In genomic region chr11:67628710-67629385, GRCh38 we compare ENCODE assay signal across 8 cellular contexts. TPM values are rescaled to one million over a fixed set of nuclear protein-coding genes. Genes with fewer than 3 reads are reported as not detected.
DNase-seq lines count a peak whose midpoint lies in the region; ATAC-seq and TF ChIP-seq lines count a peak whose summit lies in the region.

No MANE protein-coding gene starts in this region.

- H3K27me3 Mint-ChIP-seq in activated naive CD4-positive, alpha-beta T cell treated with anti-CD3 and anti-CD28 coated beads, Interleukin-2, amount 10 ng/mL, durations not matched to agents 7 days and 5 days: peaks cover 9% of the 10 kb centered on the region
- H3K27me3 Mint-ChIP-seq in mesothelial cell of epicardium (ENCODE audit: low read depth): no peaks in the 10 kb centered on the region

- H3K4me1 ChIP-seq in breast epithelium (no peaks in the 10 kb centered on the region), SJCRH30 (no peaks in the 10 kb centered on the region)

- H3K9me3 Mint-ChIP-seq in activated naive CD4-positive, alpha-beta T cell treated with anti-CD3 and anti-CD28 coated beads, Interleukin-2, amount 10 ng/mL, durations not matched to agents 7 days and 5 days: no peaks in the 10 kb centered on the region
- no peaks in the 10 kb centered on the region for H3K9me3 Mint-ChIP-seq in activated naive CD4-positive, alpha-beta T cell treated with anti-CD3 and anti-CD28 coated beads, Interleukin-2, amount 50 U/mL, for 72 hours
- no peaks in the 10 kb centered on the region for H3K9me3 Mint-ChIP-seq in mesothelial cell of epicardium

- H3K27ac ChIP-seq in breast epithelium: peak overlapping the region; percentile 93 to 99
- no peak overlapping the region for H3K27ac ChIP-seq in SJCRH30

- H3K36me3 ChIP-seq in breast epithelium (no peaks in the 10 kb centered on the region), SJCRH30 (no peaks in the 10 kb centered on the region)

- H3K4me3 Mint-ChIP-seq in activated naive CD4-positive, alpha-beta T cell treated with anti-CD3 and anti-CD28 coated beads, Interleukin-2, amount 10 ng/mL, durations not matched to agents 7 days and 5 days: peak overlapping the region; percentile 60
- H3K4me3 Mint-ChIP-seq in mesothelial cell of epicardium: peak overlapping the region; percentile 43

- peaks cover 23% of the 10 kb centered on the region for H3K4me1 Mint-ChIP-seq in activated naive CD4-positive, alpha-beta T cell treated with anti-CD3 and anti-CD28 coated beads, Interleukin-2, amount 10 ng/mL, durations not matched to agents 7 days and 5 days
- H3K4me1 Mint-ChIP-seq in mesothelial cell of epicardium: peaks cover 8% of the 10 kb centered on the region

- ATAC-seq in activated naive CD4-positive, alpha-beta T cell treated with anti-CD3 and anti-CD28 coated beads, Interleukin-2, amount 50 U/mL, for 72 hours: no peak

- CTCF ChIA-PET in activated naive CD4-positive, alpha-beta T cell treated with anti-CD3 and anti-CD28 coated beads, Interleukin-2, amount 10 ng/mL, durations not matched to agents 7 days and 5 days (lab: Charles Lee): interaction anchor here (1.0 to 8.0 kb wide), 12 partner anchors 12 to 272 kb away, joined by 3 to 91 read pairs (median 4); partner anchors contain the start of genes ACY3 and GSTP1

- intact Hi-C loops in breast epithelium (cut with DNase I; ENCODE audit: low total_unique reads): no loop called here

- H3K4me3 ChIP-seq in breast epithelium (peak overlapping the region; percentile 52 to 86 (median 72)), SJCRH30 (no peak overlapping the region; the same call in 1 of the 2 replicates)

- H3K36me3 Mint-ChIP-seq in activated naive CD4-positive, alpha-beta T cell treated with anti-CD3 and anti-CD28 coated beads, Interleukin-2, amount 10 ng/mL, durations not matched to agents 7 days and 5 days: peaks cover 1% of the 10 kb centered on the region
- H3K36me3 Mint-ChIP-seq in activated naive CD4-positive, alpha-beta T cell treated with anti-CD3 and anti-CD28 coated beads, Interleukin-2, amount 50 U/mL, for 72 hours: no peaks in the 10 kb centered on the region
- peaks cover 14% of the 10 kb centered on the region for H3K36me3 Mint-ChIP-seq in mesothelial cell of epicardium

- H3K9me3 ChIP-seq in breast epithelium: no peaks in the 10 kb centered on the region
- H3K9me3 ChIP-seq in SJCRH30 (replicated peaks): no peaks in the 10 kb centered on the region

- H3K27me3 ChIP-seq in breast epithelium (no peaks in the 10 kb centered on the region), SJCRH30 (no peaks in the 10 kb centered on the region)

- TF ChIP-seq POLR2A in breast epithelium (IDR thresholded peaks at IDR 0.05): no peak

- no peak for TF ChIP-seq CTCF in breast epithelium (IDR thresholded peaks at IDR 0.05)
- no peak for TF ChIP-seq CTCF in mesothelial cell of epicardium (IDR thresholded peaks at IDR 0.05; ENCODE audit: unreplicated experiment)

- H3K27ac Mint-ChIP-seq in activated naive CD4-positive, alpha-beta T cell treated with anti-CD3 and anti-CD28 coated beads, Interleukin-2, amount 10 ng/mL, durations not matched to agents 7 days and 5 days: peak overlapping the region; percentile 95
- H3K27ac Mint-ChIP-seq in activated naive CD4-positive, alpha-beta T cell treated with anti-CD3 and anti-CD28 coated beads, Interleukin-2, amount 50 U/mL, for 72 hours: peak overlapping the region in 1 of 2 donors; percentile 78
- H3K27ac Mint-ChIP-seq in mesothelial cell of epicardium: no peak overlapping the region

- DNase-seq in activated naive CD4-positive, alpha-beta T cell treated with anti-CD3 and anti-CD28 coated beads, Interleukin-2, amount 10 ng/mL, durations not matched to agents 7 days and 5 days: no peak
- no peak for DNase-seq in activated naive CD4-positive, alpha-beta T cell treated with anti-CD3 and anti-CD28 coated beads, Interleukin-2, amount 50 U/mL, for 72 hours (ENCODE audit: low spot score in 2 of 2)
- no peak for DNase-seq in breast epithelium (ENCODE audit: low spot score in 2 of 2)
- peak in 1 of 2 experiments; percentile 20 for DNase-seq in mesothelial cell of epicardium (ENCODE audit: low spot score in 2 of 2, unreplicated experiment in 2 of 2)
- peak; percentile 50 for DNase-seq in ureter (ENCODE audit: low spot score)
- DNase-seq in medulla oblongata (ENCODE audit: extremely low spot score): no peak
- DNase-seq in AG08395 (ENCODE audit: low spot score): no peak
- no peak for DNase-seq in SJCRH30

RNA-seq across cellular contexts. Expression of gene NUDT8, which starts 0.9 kb away (rescaled TPM):
- 10 to 100 TPM; 27.6 to 37.3 TPM for total RNA-seq in activated naive CD4-positive, alpha-beta T cell treated with anti-CD3 and anti-CD28 coated beads, Interleukin-2, amount 50 U/mL, for 72 hours
- 10 to 100 TPM in 2 of 3 donors, 1 to 10 TPM in 1; 9.7 to 15.1 (median 12.0) TPM for total RNA-seq in breast epithelium
- total RNA-seq in mesothelial cell of epicardium: 5.0 to 6.2 TPM (median 5.6 TPM) in 3 replicates
- 6.9 TPM for total RNA-seq in ureter
- 0.76 and 2.4 TPM in 2 replicates for total RNA-seq in SJCRH30 (2014; rRNA removed; shearing (Covaris generic))

RNA-seq across cellular contexts. Expression of gene TBX10, which starts 10.7 kb away (rescaled TPM):
- total RNA-seq in activated naive CD4-positive, alpha-beta T cell treated with anti-CD3 and anti-CD28 coated beads, Interleukin-2, amount 50 U/mL, for 72 hours: not detected
- total RNA-seq in breast epithelium: not detected
- total RNA-seq in mesothelial cell of epicardium: not detected in 3 replicates
- not detected for total RNA-seq in ureter
- not detected in 2 replicates for total RNA-seq in SJCRH30 (2014; rRNA removed; shearing (Covaris generic))

RNA-seq across cellular contexts. Expression of gene ACY3, which starts 21.7 kb away (rescaled TPM):
- under 1 TPM in 1 of 2 donors, not detected in 1; 0.18 TPM for total RNA-seq in activated naive CD4-positive, alpha-beta T cell treated with anti-CD3 and anti-CD28 coated beads, Interleukin-2, amount 50 U/mL, for 72 hours
- under 1 TPM in 2 of 3 donors, not detected in 1; 0.66 to 0.73 TPM for total RNA-seq in breast epithelium
- total RNA-seq in mesothelial cell of epicardium: not detected in 3 replicates
- 0.29 TPM for total RNA-seq in ureter
- total RNA-seq in SJCRH30 (2014; rRNA removed; shearing (Covaris generic)): 0.18 TPM in 1 of 2 replicates, not detected in the other

RNA-seq across cellular contexts. Expression of gene NDUFV1, which starts 22.1 kb away (rescaled TPM):
- total RNA-seq in activated naive CD4-positive, alpha-beta T cell treated with anti-CD3 and anti-CD28 coated beads, Interleukin-2, amount 50 U/mL, for 72 hours: 100 to 1,000 TPM; 237 to 286 TPM
- total RNA-seq in breast epithelium: 100 to 1,000 TPM; 159 to 222 (median 186) TPM
- total RNA-seq in mesothelial cell of epicardium: 179 to 187 TPM (median 180 TPM) in 3 replicates
- total RNA-seq in ureter: 199 TPM
- 116 and 137 TPM in 2 replicates for total RNA-seq in SJCRH30 (2014; rRNA removed; shearing (Covaris generic))

RNA-seq across cellular contexts. Expression of gene GSTP1, which starts 45.2 kb away (rescaled TPM):
- total RNA-seq in activated naive CD4-positive, alpha-beta T cell treated with anti-CD3 and anti-CD28 coated beads, Interleukin-2, amount 50 U/mL, for 72 hours: 100 to 1,000 TPM; 247 to 466 TPM
- 1,000 to 10,000 TPM in 2 of 3 donors, 100 to 1,000 TPM in 1; 552 to 1,029 (median 1,013) TPM for total RNA-seq in breast epithelium
- 875 to 906 TPM (median 905 TPM) in 3 replicates for total RNA-seq in mesothelial cell of epicardium
- total RNA-seq in ureter: 771 TPM
- 192 and 275 TPM in 2 replicates for total RNA-seq in SJCRH30 (2014; rRNA removed; shearing (Covaris generic))
